Comparison of ENCODE assay signal across 12 cellular contexts in the genomic region with DNA sequence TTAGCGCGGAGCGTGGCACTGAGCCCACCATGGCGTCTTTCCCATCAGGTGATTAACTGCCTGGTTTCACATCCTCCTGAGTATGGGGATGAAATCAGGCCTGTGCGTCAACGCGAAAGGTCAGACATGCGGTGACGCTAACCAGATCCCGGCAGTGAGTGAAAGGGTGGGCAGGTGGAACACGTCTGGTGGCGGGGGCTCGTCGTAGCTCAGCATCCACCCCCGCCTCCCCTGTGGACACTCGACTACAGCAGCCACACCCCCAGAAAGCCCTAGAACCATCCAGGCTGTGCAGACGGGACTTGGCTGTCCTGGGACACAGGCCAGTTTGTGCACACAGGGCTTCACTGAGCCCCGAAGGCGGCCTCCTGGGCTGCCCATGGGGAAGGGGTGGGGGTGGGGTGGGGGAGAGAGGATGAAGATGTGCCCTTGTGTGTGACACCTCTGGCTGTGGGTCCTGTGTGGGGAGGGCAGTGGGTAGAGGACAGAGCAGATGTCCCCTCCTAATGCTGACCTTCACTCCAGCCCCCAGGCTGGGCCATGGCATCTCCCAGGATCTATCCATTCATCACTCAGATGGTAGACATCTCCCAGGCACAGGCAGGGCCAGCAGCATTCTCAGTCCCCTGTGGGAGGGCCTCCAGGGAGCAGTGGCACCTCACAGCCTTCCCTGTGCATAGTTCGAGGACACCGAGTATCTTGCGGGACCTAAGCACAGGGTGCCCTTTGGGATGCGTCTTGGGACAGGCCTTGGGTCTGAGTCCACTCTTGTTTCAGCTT. TPM values are rescaled to one million over a fixed set of nuclear protein-coding genes. Genes with fewer than 3 reads are reported as not detected.
A peak's percentile ranks its signal among the peaks of the same experiment; 100 is the strongest.
DNase-seq lines count a peak whose midpoint lies in the region; FAIRE-seq and TF ChIP-seq lines count a peak whose summit lies in the region.
"Had no signal": no experiment of that assay in that cellular context is flagged by ENCODE, and none has a peak within 500 bp of the region (broad histone marks: within the 10 kb centered on the region; RNA-seq: fewer than 3 reads in every experiment).

No MANE protein-coding gene starts in this region.

- H2AFZ ChIP-seq in astrocyte (ENCODE audit: low read depth, low read length) = peak overlapping the region; percentile 5

- H3K27ac Mint-ChIP-seq in astrocyte (ENCODE audit: unreplicated experiment) = no peak overlapping the region
- peak overlapping the region; percentile 92 for H3K27ac Mint-ChIP-seq in osteocyte (ENCODE audit: unreplicated experiment)

- no peak for TF ChIP-seq CTCF in astrocyte (IDR thresholded peaks at IDR 0.05; ENCODE audit: insufficient read depth, low read depth, low read length)
- no peak for TF ChIP-seq CTCF in cardiac muscle cell (IDR thresholded peaks at IDR 0.05; ENCODE audit: low read depth, low read length)
- TF ChIP-seq CTCF in osteocyte (IDR thresholded peaks at IDR 0.05) = no peak

- FAIRE-seq in astrocyte (lab: Jason Lieb, UNC) = no peak
- no peak for FAIRE-seq in RCC 7860 (lab: Jason Lieb, UNC)

- H3K36me3 Mint-ChIP-seq in astrocyte (ENCODE audit: low read depth, unreplicated experiment) = peaks cover 1% of the 10 kb centered on the region
- peaks cover 12% of the 10 kb centered on the region for H3K36me3 Mint-ChIP-seq in osteocyte (ENCODE audit: unreplicated experiment)
- H3K36me3 Mint-ChIP-seq: naive B cell had no signal

- H3K79me2 ChIP-seq in astrocyte (ENCODE audit: insufficient read depth, low read length) = no peaks in the 10 kb centered on the region

- H3K4me2 ChIP-seq in astrocyte (ENCODE audit: low read length) = no peak overlapping the region

- H3K9ac ChIP-seq in astrocyte (ENCODE audit: low read length) = no peak overlapping the region

- H3K27me3 Mint-ChIP-seq in astrocyte (ENCODE audit: low read depth, unreplicated experiment) = no peaks in the 10 kb centered on the region
- no peaks in the 10 kb centered on the region for H3K27me3 Mint-ChIP-seq in osteocyte (ENCODE audit: unreplicated experiment)
- H3K27me3 Mint-ChIP-seq: naive B cell; stimulated activated naive CD8-positive, alpha-beta T cell treated with anti-CD3 and anti-CD28 coated beads, Interleukin-15, amount 100 ng/mL, for 72 hours had no signal

- H3K9me3 ChIP-seq in astrocyte (ENCODE audit: insufficient read depth, low read depth, low read length) (no peaks in the 10 kb centered on the region), cardiac muscle cell (ENCODE audit: low read depth) (no peaks in the 10 kb centered on the region)
- H3K9me3 ChIP-seq: breast epithelium had no signal

- H3K36me3 ChIP-seq in astrocyte (ENCODE audit: insufficient read depth, low read length) (no peaks in the 10 kb centered on the region), cardiac muscle cell (no peaks in the 10 kb centered on the region)
- H3K36me3 ChIP-seq: breast epithelium had no signal

- no peaks in the 10 kb centered on the region for H3K27me3 ChIP-seq in astrocyte (ENCODE audit: insufficient read depth, low read length)
- no peaks in the 10 kb centered on the region for H3K27me3 ChIP-seq in cardiac muscle cell
- H3K27me3 ChIP-seq: breast epithelium had no signal

- H3K4me3 Mint-ChIP-seq in astrocyte (ENCODE audit: unreplicated experiment) (no peak overlapping the region), osteocyte (ENCODE audit: unreplicated experiment) (no peak overlapping the region)
- H3K4me3 Mint-ChIP-seq: naive B cell; stimulated activated naive CD8-positive, alpha-beta T cell treated with anti-CD3 and anti-CD28 coated beads, Interleukin-15, amount 100 ng/mL, for 72 hours had no signal

- H3K4me3 ChIP-seq in astrocyte (ENCODE audit: insufficient read depth, low read depth, low read length) = no peak overlapping the region
- H3K4me3 ChIP-seq in cardiac muscle cell = no peak overlapping the region
- H3K4me3 ChIP-seq: breast epithelium had no signal

- H3K4me1 Mint-ChIP-seq in astrocyte (ENCODE audit: low read depth, unreplicated experiment) (peaks cover 8% of the 10 kb centered on the region), osteocyte (ENCODE audit: unreplicated experiment) (peaks cover 65% of the 10 kb centered on the region)

- H3K9me3 Mint-ChIP-seq in astrocyte (ENCODE audit: unreplicated experiment) (no peaks in the 10 kb centered on the region), osteocyte (ENCODE audit: unreplicated experiment) (no peaks in the 10 kb centered on the region)
- H3K9me3 Mint-ChIP-seq: naive B cell; stimulated activated naive CD8-positive, alpha-beta T cell treated with anti-CD3 and anti-CD28 coated beads, Interleukin-15, amount 100 ng/mL, for 72 hours had no signal

- H3K27ac ChIP-seq in astrocyte (ENCODE audit: low read depth, low read length) = no peak overlapping the region
- H3K27ac ChIP-seq in cardiac muscle cell = peak overlapping the region; percentile 12

- H3K4me1 ChIP-seq in astrocyte (ENCODE audit: insufficient read depth, low read length) (peaks cover 4% of the 10 kb centered on the region), cardiac muscle cell (ENCODE audit: low read depth) (no peaks in the 10 kb centered on the region)
- H3K4me1 ChIP-seq: breast epithelium had no signal

- DNase-seq in astrocyte (ENCODE audit: low read depth) (peak; percentile 82), cardiac muscle cell (ENCODE audit: low read depth in 1 of 2, low spot score in 1 of 2) (peak; percentile 56 to 94), osteocyte (ENCODE audit: extremely low spot score, unreplicated experiment) (no peak), NCI-H748 (lab: John Stamatoyannopoulos, UW; ENCODE audit: unreplicated experiment) (no peak), GM19238 (ENCODE audit: insufficient read length, low spot score) (no peak), RCC 7860 (ENCODE audit: low spot score) (no peak), NAMALWA (ENCODE audit: low spot score) (no peak)
- DNase-seq: naive B cell; NCI-H1105; PC-3; stimulated activated naive CD8-positive, alpha-beta T cell treated with anti-CD3 and anti-CD28 coated beads, Interleukin-15, amount 100 ng/mL, for 72 hours had no signal

- H4K20me1 ChIP-seq in astrocyte (ENCODE audit: insufficient read depth, low read length) = no peaks in the 10 kb centered on the region

RNA-seq across cellular contexts. Expression of a gene that starts 27.5 kb away (rescaled TPM):
- total RNA-seq in astrocyte = 9.1 and 13.7 TPM in 2 replicates
- total RNA-seq in cardiac muscle cell = 3.1 and 5.6 TPM in 2 replicates
- polyA plus RNA-seq in cardiac muscle cell = 2.1 and 5.7 TPM in 2 replicates
- 87.9 and 93.4 TPM in 2 replicates for total RNA-seq in osteocyte

Comparison
In these comparisons a context has a peak if more than half of its experiments do, and no peak if none do; other contexts are left out.
1. DNase-seq: peak in astrocyte (single experiment) and cardiac muscle cell (2 of 2); none in osteocyte (single experiment), NCI-H748 (single experiment), GM19238 (single experiment), RCC 7860 (single experiment) and NAMALWA (single experiment).